10 cellular contexts compared by ENCODE assay signal in the genomic region with DNA sequence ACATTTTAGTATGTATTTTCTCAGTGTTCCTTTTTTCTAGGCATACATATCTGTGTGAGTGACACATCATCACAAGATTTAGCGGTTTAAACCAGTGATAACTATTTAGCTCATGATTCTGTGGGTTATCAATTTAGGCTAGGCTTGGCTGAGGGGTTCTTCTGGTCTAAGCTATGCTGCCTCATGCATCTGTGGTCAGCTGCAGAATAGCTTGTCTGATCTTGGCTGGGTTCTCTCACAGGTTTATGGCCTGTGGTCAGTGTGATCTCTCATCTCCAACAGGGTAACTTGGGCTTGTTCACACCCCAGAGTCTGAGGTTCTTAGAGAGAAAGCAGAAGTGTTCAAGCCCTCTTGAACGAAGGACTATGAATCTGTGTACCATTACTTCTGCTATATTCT.
DNase-seq lines count a peak whose midpoint lies in the region; ATAC-seq, FAIRE-seq and TF ChIP-seq lines count a peak whose summit lies in the region.
"Had no signal": no experiment of that assay in that cellular context is flagged by ENCODE, and none has a peak within 500 bp of the region (broad histone marks: within the 10 kb centered on the region; RNA-seq: fewer than 3 reads in every experiment).

No MANE protein-coding gene starts in this region.

- FAIRE-seq in GM12891 (lab: Jason Lieb, UNC) (no peak), RCC 7860 (lab: Jason Lieb, UNC) (no peak)

- ATAC-seq in GM21381 (IDR thresholded peaks at IDR 0.05; ENCODE audit: unreplicated experiment) (peak; percentile 73), HG03457 (IDR thresholded peaks at IDR 0.05; ENCODE audit: unreplicated experiment) (peak; percentile 53)
- ATAC-seq in activated CD4-positive, CD25-positive, alpha-beta regulatory T cell treated with anti-CD3 and anti-CD28 coated beads, Interleukin-2, amount 50 U/mL, for 24 hours, result no peak

- DNase-seq in GM12891 (ENCODE audit: insufficient read length, low spot score) (no peak), foreskin melanocyte (peak; percentile 5), kidney glomerular epithelial cell (lab: John Stamatoyannopoulos, UW) (no peak), RCC 7860 (ENCODE audit: low spot score) (no peak), NCI-H187 treated with DMSO at 0.1 percent for 48 hours (lab: John Stamatoyannopoulos, UW) (no peak)
- DNase-seq: brain microvascular endothelial cell, NCI-H524 treated with DMSO at 0.1 percent for 48 hours had no signal

- TF ChIP-seq POLR2A in GM12891 (IDR thresholded peaks at IDR 0.05; ENCODE audit: low read depth, low read length), result no peak

TF ChIP-seq in GM12891, 5 proteins besides CTCF, POLR2A, EP300 and RAD21:
- TF ChIP-seq POU2F2 (IDR thresholded peaks at IDR 0.05; ENCODE audit: low read depth, low read length) (no peak), SPI1 (IDR thresholded peaks at IDR 0.05; ENCODE audit: low read depth, low read length) (peak; percentile 79), PAX5 (IDR thresholded peaks at IDR 0.05; ENCODE audit: insufficient read depth, low read length, severe bottlenecking) (no peak)

Comparison
In these comparisons a context has a peak if more than half of its experiments do, and no peak if none do; other contexts are left out.
1. ATAC-seq: peak in GM21381 (single experiment) and HG03457 (single experiment); none in activated CD4-positive, CD25-positive, alpha-beta regulatory T cell treated with anti-CD3 and anti-CD28 coated beads, Interleukin-2, amount 50 U/mL, for 24 hours (0 of 2).